ENCODE assay signal across 8 cellular contexts in genomic region chr4:106315968-106316772, GRCh38. TPM values are rescaled to one million over a fixed set of nuclear protein-coding genes. Genes with fewer than 3 reads are reported as not detected.
DNase-seq lines count a peak whose midpoint lies in the region; TF ChIP-seq lines count a peak whose summit lies in the region.

Gene AIMP1 (plus strand): TSS chr4:106316550. CDS start chr4:106325010, 8,460 bp downstream.
Gene TBCK (minus strand): TSS chr4:106316209. CDS start chr4:106308960, 7,249 bp downstream.

- peaks cover 41% of the 10 kb centered on the region for H3K4me1 Mint-ChIP-seq in HFFc6 (ENCODE audit: low read depth)
- peaks cover 45% of the 10 kb centered on the region for H3K4me1 Mint-ChIP-seq in activated naive CD4-positive, alpha-beta T cell treated with anti-CD3 and anti-CD28 coated beads for 36 hours (ENCODE audit: low read depth)

- H3K27me3 Mint-ChIP-seq in HFFc6 (ENCODE audit: insufficient read depth) = no peaks in the 10 kb centered on the region; the same call in 1 of the 2 replicates
- no peaks in the 10 kb centered on the region for H3K27me3 Mint-ChIP-seq in activated naive CD4-positive, alpha-beta T cell treated with anti-CD3 and anti-CD28 coated beads for 36 hours (ENCODE audit: low read depth)

- TF ChIP-seq CTCF in HFFc6 (IDR thresholded peaks at IDR 0.05) = no peak

- peak; percentile 77 for DNase-seq in GM04504 (ENCODE audit: low read depth)
- peak; percentile 86 for DNase-seq in HFFc6
- peak; percentile 93 for DNase-seq in NAMALWA (ENCODE audit: low spot score)
- peak; percentile 89 for DNase-seq in SK-MEL-5 (ENCODE audit: low read depth, low spot score)
- DNase-seq in activated naive CD4-positive, alpha-beta T cell treated with anti-CD3 and anti-CD28 coated beads for 36 hours = peak; percentile 90
- DNase-seq in germinal center (ENCODE audit: low spot score) = peak; percentile 74
- peak; percentile 63 for DNase-seq in non-pigmented ciliary epithelial cell (ENCODE audit: low read depth)
- peak; percentile 92 for DNase-seq in superior temporal gyrus (ENCODE audit: extremely low spot score)

- intact Hi-C loops in activated naive CD4-positive, alpha-beta T cell treated with anti-CD3 and anti-CD28 coated beads for 36 hours (cut with micrococcal nuclease) = loop anchor here (1.0 to 10.0 kb wide), 8 partner anchors 186 to 1669 kb away; partner anchors contain the start of genes GSTCD, HADH, INTS12 and PAPSS1

- H3K27ac Mint-ChIP-seq in HFFc6 = no peak within 1 kb of the TSS
- H3K27ac Mint-ChIP-seq in activated naive CD4-positive, alpha-beta T cell treated with anti-CD3 and anti-CD28 coated beads for 36 hours = no peak within 1 kb of the TSS

- in situ Hi-C loops in SK-MEL-5 (cut with HindIII; ENCODE audit: low pct_unique_long_range_greater_than_20kb, low sequenced_read_pairs) = no loop called here

- CTCF ChIA-PET in activated naive CD4-positive, alpha-beta T cell treated with anti-CD3 and anti-CD28 coated beads for 36 hours (lab: Charles Lee) = no interaction called here

- H3K4me3 Mint-ChIP-seq in HFFc6 = no peak within 1 kb of the TSS
- no peak within 1 kb of the TSS for H3K4me3 Mint-ChIP-seq in activated naive CD4-positive, alpha-beta T cell treated with anti-CD3 and anti-CD28 coated beads for 36 hours

- no peaks in the 10 kb centered on the region; the same call in 1 of the 2 replicates for H3K9me3 Mint-ChIP-seq in HFFc6
- H3K9me3 Mint-ChIP-seq in activated naive CD4-positive, alpha-beta T cell treated with anti-CD3 and anti-CD28 coated beads for 36 hours = peaks cover 4% of the 10 kb centered on the region

- H3K36me3 Mint-ChIP-seq in HFFc6 (ENCODE audit: low read depth) = peaks cover 24% of the 10 kb centered on the region
- H3K36me3 Mint-ChIP-seq in activated naive CD4-positive, alpha-beta T cell treated with anti-CD3 and anti-CD28 coated beads for 36 hours (ENCODE audit: low read depth) = peaks cover 19% of the 10 kb centered on the region

RNA-seq across cellular contexts. Expression of gene AIMP1, which starts in this region (rescaled TPM):
- 10 to 100 TPM; 64.7 to 74.9 (median 70.8) TPM for total RNA-seq in HFFc6 (2021; fragmentation: NEBNext Ultra II Directional; extraction: Animal tissue kit (Norgen Biotek cat#: 25700))
- 35.5 and 39.9 TPM in 2 replicates for total RNA-seq in SK-MEL-5 (2014; rRNA removed; shearing (Covaris generic))
- 19.3 and 20.0 TPM in 2 replicates for polyA plus RNA-seq in SK-MEL-5 (2015; cell fraction: cytosol; rRNA removed)
- 24.0 and 30.0 TPM in 2 replicates for polyA plus RNA-seq in SK-MEL-5 (2015; cell fraction: nucleus; rRNA removed)
- total RNA-seq in activated naive CD4-positive, alpha-beta T cell treated with anti-CD3 and anti-CD28 coated beads for 36 hours = 10 to 100 TPM; 49.7 to 52.0 TPM

RNA-seq across cellular contexts. Expression of gene TBCK, which starts in this region (rescaled TPM):
- total RNA-seq in HFFc6 (2021; fragmentation: NEBNext Ultra II Directional; extraction: Animal tissue kit (Norgen Biotek cat#: 25700)) = 10 to 100 TPM; 21.4 to 37.0 (median 27.1) TPM
- total RNA-seq in SK-MEL-5 (2014; rRNA removed; shearing (Covaris generic)) = 20.1 and 22.1 TPM in 2 replicates
- 6.7 and 8.9 TPM in 2 replicates for polyA plus RNA-seq in SK-MEL-5 (2015; cell fraction: cytosol; rRNA removed)
- polyA plus RNA-seq in SK-MEL-5 (2015; cell fraction: nucleus; rRNA removed) = 55.7 and 60.2 TPM in 2 replicates
- total RNA-seq in activated naive CD4-positive, alpha-beta T cell treated with anti-CD3 and anti-CD28 coated beads for 36 hours = 10 to 100 TPM; 19.4 to 21.6 TPM

Comparison
In these comparisons a context has a peak if more than half of its experiments do, and no peak if none do; other contexts are left out.
1. Peak in every context shown above with its lines: DNase-seq.